Comparison of ENCODE assay signal across 8 cellular contexts in the genomic region with DNA sequence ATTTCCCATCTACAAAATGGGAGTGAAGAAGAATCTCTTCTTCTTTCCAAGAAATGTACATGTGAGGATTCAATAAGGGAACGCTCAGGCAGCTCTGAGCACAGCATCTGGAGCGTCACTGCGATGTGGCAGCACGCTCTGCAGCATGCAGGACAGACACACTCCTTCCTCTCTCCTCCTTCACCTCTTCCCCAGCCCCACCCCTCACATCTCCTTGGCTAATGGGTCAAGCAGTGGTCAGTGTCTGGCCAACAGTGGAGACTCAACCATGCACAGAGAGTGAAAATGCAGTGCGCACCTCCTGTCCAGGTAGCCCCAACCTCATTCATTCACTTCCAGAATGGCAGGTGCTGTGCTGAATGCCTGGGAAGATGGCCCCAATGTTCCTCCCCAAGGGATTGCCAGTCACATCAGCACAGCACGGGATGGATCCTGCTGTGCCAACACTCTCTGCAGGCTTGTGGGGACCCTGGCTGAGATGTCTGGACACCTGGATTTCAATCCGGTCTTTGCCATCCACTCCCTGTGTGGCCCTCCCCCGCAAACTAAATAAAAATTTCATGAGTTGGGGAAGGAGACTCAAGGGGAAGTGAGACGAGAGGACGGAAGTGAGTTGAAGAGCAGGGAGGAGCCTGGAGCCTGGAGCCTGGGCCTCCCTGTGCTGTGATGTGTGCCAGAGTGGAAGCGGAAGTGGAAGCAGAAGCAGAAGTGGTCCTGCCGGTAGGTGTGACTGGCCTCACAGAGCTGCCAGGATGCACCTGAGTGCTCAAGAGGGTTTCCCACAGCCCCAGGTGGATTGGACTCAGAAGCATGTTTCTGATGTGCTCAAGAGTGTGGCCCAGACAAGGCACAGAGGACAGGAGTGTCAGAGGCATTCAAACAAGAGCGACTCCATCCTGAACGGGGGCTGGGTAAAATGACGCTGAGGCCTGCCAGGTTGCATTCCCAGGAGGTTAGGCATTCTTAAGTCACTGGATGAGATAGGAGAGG.
A peak's percentile ranks its signal among the peaks of the same experiment; 100 is the strongest.
DNase-seq lines count a peak whose midpoint lies in the region; ATAC-seq and TF ChIP-seq lines count a peak whose summit lies in the region.

No MANE protein-coding gene starts in this region.

- H3K27me3 ChIP-seq in upper lobe of right lung (no peaks in the 10 kb centered on the region), gastrocnemius medialis (no peaks in the 10 kb centered on the region)

- H3K4me3 ChIP-seq in upper lobe of right lung (no peak overlapping the region), gastrocnemius medialis (no peak overlapping the region)

- H3K27me3 Mint-ChIP-seq in natural killer cell (ENCODE audit: low read depth in 2 of 2) (peaks cover 31 to 33% of the 10 kb centered on the region in 2 donors), progenitor cell of endocrine pancreas (no peaks in the 10 kb centered on the region)
- peaks cover 32 to 34% of the 10 kb centered on the region in 2 donors for H3K27me3 Mint-ChIP-seq in natural killer cell treated with Interleukin-12 subunit alpha and Interleukin-12 subunit beta and Interleukin-15 and Interleukin-18, amount 100 ng/mL, for 72 hours

- H3K27ac Mint-ChIP-seq in natural killer cell, result no peak overlapping the region
- no peak overlapping the region for H3K27ac Mint-ChIP-seq in natural killer cell treated with Interleukin-12 subunit alpha and Interleukin-12 subunit beta and Interleukin-15 and Interleukin-18, amount 100 ng/mL, for 72 hours
- no peak overlapping the region for H3K27ac Mint-ChIP-seq in progenitor cell of endocrine pancreas

- H3K4me1 ChIP-seq in upper lobe of right lung, result no peaks in the 10 kb centered on the region
- H3K4me1 ChIP-seq in gastrocnemius medialis, result no peaks in the 10 kb centered on the region

- no peaks in the 10 kb centered on the region for H3K9me3 Mint-ChIP-seq in natural killer cell
- H3K9me3 Mint-ChIP-seq in natural killer cell treated with Interleukin-12 subunit alpha and Interleukin-12 subunit beta and Interleukin-15 and Interleukin-18, amount 100 ng/mL, for 72 hours, result no peaks in the 10 kb centered on the region
- H3K9me3 Mint-ChIP-seq in progenitor cell of endocrine pancreas (ENCODE audit: low read depth), result no peaks in the 10 kb centered on the region

- in situ Hi-C loops in gastrocnemius medialis (cut with MboI; ENCODE audit: low sequenced_read_pairs in 4 of 4), result no loop called here

- TF ChIP-seq CTCF in natural killer cell (IDR thresholded peaks at IDR 0.05), result no peak
- no peak for TF ChIP-seq CTCF in upper lobe of right lung (IDR thresholded peaks at IDR 0.05)
- TF ChIP-seq CTCF in progenitor cell of endocrine pancreas (IDR thresholded peaks at IDR 0.05; ENCODE audit: unreplicated experiment), result no peak
- no peak for TF ChIP-seq CTCF in gastrocnemius medialis (IDR thresholded peaks at IDR 0.05 in 4 of 5, conservative IDR thresholded peaks at IDR 0.05 in 1 of 5)

- H3K9me3 ChIP-seq in upper lobe of right lung (no peaks in the 10 kb centered on the region), gastrocnemius medialis (no peaks in the 10 kb centered on the region)

- intact Hi-C loops in natural killer cell (cut with micrococcal nuclease), result no loop called here
- intact Hi-C loops in upper lobe of right lung (cut with DNase I), result no loop called here
- intact Hi-C loops in gastrocnemius medialis (cut with DNase I; ENCODE audit: low total_unique reads), result no loop called here

- H3K4me3 Mint-ChIP-seq in natural killer cell, result no peak overlapping the region
- H3K4me3 Mint-ChIP-seq in natural killer cell treated with Interleukin-12 subunit alpha and Interleukin-12 subunit beta and Interleukin-15 and Interleukin-18, amount 100 ng/mL, for 72 hours, result no peak overlapping the region
- H3K4me3 Mint-ChIP-seq in progenitor cell of endocrine pancreas (ENCODE audit: low read depth), result no peak overlapping the region

- no peak for TF ChIP-seq POLR2A in gastrocnemius medialis (IDR thresholded peaks at IDR 0.05)

- peaks cover 4 to 9% of the 10 kb centered on the region in 2 donors for H3K4me1 Mint-ChIP-seq in natural killer cell
- H3K4me1 Mint-ChIP-seq in natural killer cell treated with Interleukin-12 subunit alpha and Interleukin-12 subunit beta and Interleukin-15 and Interleukin-18, amount 100 ng/mL, for 72 hours (ENCODE audit: low read depth in 2 of 2), result peaks cover 0 to 4% of the 10 kb centered on the region in 2 donors
- H3K4me1 Mint-ChIP-seq in progenitor cell of endocrine pancreas (ENCODE audit: low read depth), result peaks cover 5% of the 10 kb centered on the region

- DNase-seq in natural killer cell (no peak), ecto neural progenitor cell (ENCODE audit: low spot score) (peak; percentile 37), upper lobe of right lung (no peak), progenitor cell of endocrine pancreas (ENCODE audit: low spot score, unreplicated experiment) (no peak), inferior parietal cortex (ENCODE audit: extremely low spot score) (no peak), gastrocnemius medialis (no peak)
- no peak for DNase-seq in natural killer cell treated with Interleukin-12 subunit alpha and Interleukin-12 subunit beta and Interleukin-15 and Interleukin-18, amount 100 ng/mL, for 72 hours (ENCODE audit: low spot score)

- no peaks in the 10 kb centered on the region for H3K36me3 ChIP-seq in upper lobe of right lung
- H3K36me3 ChIP-seq in gastrocnemius medialis, result no peaks in the 10 kb centered on the region

- H3K27ac ChIP-seq in upper lobe of right lung (no peak overlapping the region), gastrocnemius medialis (no peak overlapping the region)

- ATAC-seq in natural killer cell (peak; percentile 34 to 58 (median 36)), HG03521 (IDR thresholded peaks at IDR 0.05; ENCODE audit: unreplicated experiment) (peak; percentile 81), upper lobe of right lung (peak; percentile 89), gastrocnemius medialis (no peak)
- no peak for ATAC-seq in natural killer cell treated with Interleukin-12 subunit alpha and Interleukin-12 subunit beta and Interleukin-15 and Interleukin-18, amount 100 ng/mL, for 72 hours

- H3K36me3 Mint-ChIP-seq in natural killer cell (no peaks in the 10 kb centered on the region), progenitor cell of endocrine pancreas (ENCODE audit: insufficient read depth) (no peaks in the 10 kb centered on the region)
- H3K36me3 Mint-ChIP-seq in natural killer cell treated with Interleukin-12 subunit alpha and Interleukin-12 subunit beta and Interleukin-15 and Interleukin-18, amount 100 ng/mL, for 72 hours, result no peaks in the 10 kb centered on the region

Comparison
In these comparisons a context has a peak if more than half of its experiments do, and no peak if none do; other contexts are left out.
1. ATAC-seq: peak in natural killer cell (3 of 3), HG03521 (single experiment) and upper lobe of right lung (single experiment); none in natural killer cell treated with Interleukin-12 subunit alpha and Interleukin-12 subunit beta and Interleukin-15 and Interleukin-18, amount 100 ng/mL, for 72 hours (0 of 2) and gastrocnemius medialis (0 of 2).